In the genomic region with DNA sequence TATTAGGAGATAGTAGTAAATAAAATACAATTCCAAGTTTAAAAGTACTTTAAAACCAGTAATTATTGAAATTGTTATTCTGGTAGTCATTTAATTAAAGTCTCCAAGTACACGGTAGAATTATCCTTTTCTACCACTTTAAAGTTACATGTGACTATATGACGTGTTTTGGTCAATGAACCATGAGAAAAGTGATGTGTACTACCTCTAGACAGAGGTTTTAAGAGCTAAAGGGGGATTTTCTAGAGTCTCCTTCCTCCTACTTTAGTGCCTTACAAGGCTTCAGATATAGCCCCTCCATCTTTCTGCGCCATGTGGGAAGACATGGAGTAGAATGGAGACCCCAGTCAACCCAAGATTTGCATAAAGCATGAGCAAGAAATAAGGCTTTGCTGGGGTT, we compare ENCODE assay signal across 31 cellular contexts.
DNase-seq lines count a peak whose midpoint lies in the region; ATAC-seq, FAIRE-seq and TF ChIP-seq lines count a peak whose summit lies in the region.
"Had no signal": no experiment of that assay in that cellular context is flagged by ENCODE, and none has a peak within 500 bp of the region (broad histone marks: within the 10 kb centered on the region; RNA-seq: fewer than 3 reads in every experiment).

No MANE protein-coding gene starts in this region.

- ATAC-seq in GM18868 (IDR thresholded peaks at IDR 0.05; ENCODE audit: unreplicated experiment) (peak; percentile 59), GM12878 (peak; percentile 59), esophagus mucosa (no peak), HG03196 (IDR thresholded peaks at IDR 0.05; ENCODE audit: unreplicated experiment) (no peak)
- ATAC-seq: A549; CD8-positive, alpha-beta T cell had no signal

- no peak for TF ChIP-seq EP300 in GM12878 (IDR thresholded peaks at IDR 0.05; ENCODE audit: borderline replicate concordance in 1 of 2, control insufficient read depth in 1 of 2, low read depth in 2 of 2, low read length in 2 of 2)

- H4K20me1 ChIP-seq in GM12878 (ENCODE audit: control insufficient read depth, insufficient read depth) = no peaks in the 10 kb centered on the region
- H4K20me1 ChIP-seq: BLaER1; BLaER1 treated with 17β-estradiol and CSF1 and Interleukin-3, amounts not matched to agents 10 nM and 100 nM had no signal

- H3K4me1 ChIP-seq in GM12878 (ENCODE audit: control insufficient read depth, insufficient read depth, low read length) = no peaks in the 10 kb centered on the region
- H3K4me1 ChIP-seq: A549; BE2C; BLaER1; BLaER1 treated with 17β-estradiol and CSF1 and Interleukin-3, amounts not matched to agents 10 nM and 100 nM; Caco-2 had no signal

- BruUV-seq in GM12878 (replicated peaks; lab: Mats Ljungman, UMichigan) = no TSS peak

- RAD21 ChIA-PET in GM12878 (lab: Charles Lee; ENCODE audit: unreplicated experiment) = no interaction called here

- CTCF ChIA-PET in GM12878 (lab: Yijun Ruan, JAX) = no interaction called here

- H3K9me3 ChIP-seq in GM12878 (replicated peaks; ENCODE audit: control insufficient read depth, insufficient read depth, low read length) = no peaks in the 10 kb centered on the region
- H3K9me3 ChIP-seq: A549, BE2C, BLaER1, Caco-2 had no signal

- no peak for TF ChIP-seq POLR2A in GM12878 (IDR thresholded peaks at IDR 0.05; ENCODE audit: low read depth, low read length)

- FAIRE-seq in GM12878 (lab: Jason Lieb, UNC) = no peak
- FAIRE-seq: A204.1, A549, D721Med had no signal

- H3K27me3 ChIP-seq in GM12878 (replicated peaks in 1 of 2; ENCODE audit: control insufficient read depth in 2 of 2, insufficient read depth in 2 of 2, low read length in 1 of 2) = no peaks in the 10 kb centered on the region
- H3K27me3 ChIP-seq: BE2C; BLaER1; BLaER1 treated with 17β-estradiol and CSF1 and Interleukin-3, amounts not matched to agents 10 nM and 100 nM had no signal

- H3K4me3 ChIP-seq in GM12878 = no peak overlapping the region
- H3K4me3 ChIP-seq: A549; BLaER1; BLaER1 treated with 17β-estradiol and CSF1 and Interleukin-3, amounts not matched to agents 10 nM and 100 nM had no signal

- POLR2A ChIA-PET in GM12878 (lab: Charles Lee) = no interaction called here

- in situ Hi-C loops in GM12878 (cut with MboI) = no loop called here

- intact Hi-C loops in GM12878 (cut with micrococcal nuclease; ENCODE audit: unreplicated experiment) = no loop called here

- TF ChIP-seq CTCF in GM12878 (IDR thresholded peaks at IDR 0.05 in 2 of 3, conservative IDR thresholded peaks at IDR 0.05 in 1 of 3; ENCODE audit: control insufficient read depth in 2 of 3, extremely low read depth in 1 of 3, insufficient read depth in 1 of 3, low read depth in 3 of 3, low read length in 3 of 3) = no peak

- no peak for DNase-seq in GM12878 (ENCODE audit: low read depth, low spot score)
- DNase-seq: 8988T; ACHN; AML-193; BE2C; C1 segment of cervical spinal cord; Caco-2; Calu3; CD4-positive, alpha-beta memory T cell; CD4-positive, alpha-beta T cell; CD4-positive, CD25-positive, alpha-beta regulatory T cell; CD8-positive, alpha-beta memory T cell; CD8-positive, alpha-beta T cell; COR-L47; DMS 273 treated with DMSO at 0.1 percent for 48 hours; DMS153; DMS53; DMS79; DMS79 treated with DMSO at 0.1 percent for 48 hours; DND-41; EL had no signal

- no peak overlapping the region for H3K27ac ChIP-seq in GM12878 (ENCODE audit: control insufficient read depth, insufficient read depth)
- H3K27ac ChIP-seq: 22Rv1; A549; BLaER1; BLaER1 treated with 17β-estradiol and CSF1 and Interleukin-3, amounts not matched to agents 10 nM and 100 nM; C4-2B had no signal

- 0% methylated on average over 3 of the region's 3 CpGs for WGBS in GM12878 (ENCODE audit: insufficient coverage, insufficient replicate concordance, low lambda C conversion rate, missing lambda C conversion rate)

- no peaks in the 10 kb centered on the region for H3K36me3 ChIP-seq in GM12878 (ENCODE audit: control insufficient read depth in 2 of 2, insufficient read depth in 2 of 2, low read length in 1 of 2)
- H3K36me3 ChIP-seq: BE2C; BLaER1; BLaER1 treated with 17β-estradiol and CSF1 and Interleukin-3, amounts not matched to agents 10 nM and 100 nM had no signal

- SMC1A ChIA-PET in GM12878 (lab: Charles Lee; ENCODE audit: uncharacterized antibody, unreplicated experiment) = no interaction called here

- no peak overlapping the region for H2AFZ ChIP-seq in GM12878 (ENCODE audit: control insufficient read depth, low read depth, low read length)

- no peak overlapping the region for H3K4me2 ChIP-seq in GM12878 (ENCODE audit: control insufficient read depth, insufficient read depth)
- H3K4me2 ChIP-seq: A549; BLaER1; BLaER1 treated with 17β-estradiol and CSF1 and Interleukin-3, amounts not matched to agents 10 nM and 100 nM had no signal

- no peak overlapping the region for H3K9ac ChIP-seq in GM12878 (ENCODE audit: control insufficient read depth, insufficient read depth, low read length)
- H3K9ac ChIP-seq: BLaER1; BLaER1 treated with 17β-estradiol and CSF1 and Interleukin-3, amounts not matched to agents 10 nM and 100 nM had no signal

- no peaks in the 10 kb centered on the region for H3K79me2 ChIP-seq in GM12878 (ENCODE audit: control insufficient read depth, insufficient read depth, low read length)

- TF ChIP-seq RAD21 in GM12878 (IDR thresholded peaks at IDR 0.05; ENCODE audit: insufficient read depth, low read depth, low read length) = no peak

TF ChIP-seq in GM12878, 131 proteins besides CTCF, POLR2A, EP300 and RAD21:
- TF ChIP-seq BCL11A (IDR thresholded peaks at IDR 0.05; ENCODE audit: low read depth, low read length) = no peak
- TF ChIP-seq RUNX3 (IDR thresholded peaks at IDR 0.05; ENCODE audit: low read length) = no peak
- no peak for TF ChIP-seq RFX5 (IDR thresholded peaks at IDR 0.05; ENCODE audit: low read depth, low read length)
- TF ChIP-seq SREBF1 (IDR thresholded peaks at IDR 0.05; ENCODE audit: low read length) = no peak
- TF ChIP-seq POLR2AphosphoS5 (IDR thresholded peaks at IDR 0.05; ENCODE audit: low read length) = no peak
- TF ChIP-seq RELA (IDR thresholded peaks at IDR 0.05; ENCODE audit: borderline replicate concordance, partially characterized antibody) = no peak
- TF ChIP-seq MEF2B (IDR thresholded peaks at IDR 0.05; ENCODE audit: partially characterized antibody, poor library complexity, severe bottlenecking) = no peak
- no peak for TF ChIP-seq NR2F1 (conservative IDR thresholded peaks at IDR 0.05)
- no peak for TF ChIP-seq ZZZ3 (IDR thresholded peaks at IDR 0.05; ENCODE audit: control insufficient read depth, insufficient read length, low read depth)
- no peak for TF ChIP-seq MEF2A (IDR thresholded peaks at IDR 0.05; ENCODE audit: insufficient read depth, low read depth, low read length)
- no peak for TF ChIP-seq KLF5 (IDR thresholded peaks at IDR 0.05; ENCODE audit: partially characterized antibody)
- TF ChIP-seq SMAD5 (IDR thresholded peaks at IDR 0.05; ENCODE audit: low read depth) = no peak
- TF ChIP-seq SIN3A (IDR thresholded peaks at IDR 0.05; ENCODE audit: low read depth, low read length) = no peak
- TF ChIP-seq, protein P1, sequence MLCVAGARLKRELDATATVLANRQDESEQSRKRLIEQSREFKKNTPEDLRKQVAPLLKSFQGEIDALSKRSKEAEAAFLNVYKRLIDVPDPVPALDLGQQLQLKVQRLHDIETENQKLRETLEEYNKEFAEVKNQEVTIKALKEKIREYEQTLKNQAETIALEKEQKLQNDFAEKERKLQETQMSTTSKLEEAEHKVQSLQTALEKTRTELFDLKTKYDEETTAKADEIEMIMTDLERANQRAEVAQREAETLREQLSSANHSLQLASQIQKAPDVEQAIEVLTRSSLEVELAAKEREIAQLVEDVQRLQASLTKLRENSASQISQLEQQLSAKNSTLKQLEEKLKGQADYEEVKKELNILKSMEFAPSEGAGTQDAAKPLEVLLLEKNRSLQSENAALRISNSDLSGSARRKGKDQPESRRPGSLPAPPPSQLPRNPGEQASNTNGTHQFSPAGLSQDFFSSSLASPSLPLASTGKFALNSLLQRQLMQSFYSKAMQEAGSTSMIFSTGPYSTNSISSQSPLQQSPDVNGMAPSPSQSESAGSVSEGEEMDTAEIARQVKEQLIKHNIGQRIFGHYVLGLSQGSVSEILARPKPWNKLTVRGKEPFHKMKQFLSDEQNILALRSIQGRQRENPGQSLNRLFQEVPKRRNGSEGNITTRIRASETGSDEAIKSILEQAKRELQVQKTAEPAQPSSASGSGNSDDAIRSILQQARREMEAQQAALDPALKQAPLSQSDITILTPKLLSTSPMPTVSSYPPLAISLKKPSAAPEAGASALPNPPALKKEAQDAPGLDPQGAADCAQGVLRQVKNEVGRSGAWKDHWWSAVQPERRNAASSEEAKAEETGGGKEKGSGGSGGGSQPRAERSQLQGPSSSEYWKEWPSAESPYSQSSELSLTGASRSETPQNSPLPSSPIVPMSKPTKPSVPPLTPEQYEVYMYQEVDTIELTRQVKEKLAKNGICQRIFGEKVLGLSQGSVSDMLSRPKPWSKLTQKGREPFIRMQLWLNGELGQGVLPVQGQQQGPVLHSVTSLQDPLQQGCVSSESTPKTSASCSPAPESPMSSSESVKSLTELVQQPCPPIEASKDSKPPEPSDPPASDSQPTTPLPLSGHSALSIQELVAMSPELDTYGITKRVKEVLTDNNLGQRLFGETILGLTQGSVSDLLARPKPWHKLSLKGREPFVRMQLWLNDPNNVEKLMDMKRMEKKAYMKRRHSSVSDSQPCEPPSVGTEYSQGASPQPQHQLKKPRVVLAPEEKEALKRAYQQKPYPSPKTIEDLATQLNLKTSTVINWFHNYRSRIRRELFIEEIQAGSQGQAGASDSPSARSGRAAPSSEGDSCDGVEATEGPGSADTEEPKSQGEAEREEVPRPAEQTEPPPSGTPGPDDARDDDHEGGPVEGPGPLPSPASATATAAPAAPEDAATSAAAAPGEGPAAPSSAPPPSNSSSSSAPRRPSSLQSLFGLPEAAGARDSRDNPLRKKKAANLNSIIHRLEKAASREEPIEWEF (IDR thresholded peaks at IDR 0.05; ENCODE audit: insufficient replicate concordance, low read depth, low read length) = no peak
TF ChIP-seq in GM12878: peak in this region for 0.

Comparison
In these comparisons a context has a peak if more than half of its experiments do, and no peak if none do; other contexts are left out.
1. ATAC-seq: peak in GM18868 (single experiment) and GM12878 (single experiment); none in esophagus mucosa (single experiment) and HG03196 (single experiment).